ENCODE assay signal across 8 cellular contexts in the genomic region with DNA sequence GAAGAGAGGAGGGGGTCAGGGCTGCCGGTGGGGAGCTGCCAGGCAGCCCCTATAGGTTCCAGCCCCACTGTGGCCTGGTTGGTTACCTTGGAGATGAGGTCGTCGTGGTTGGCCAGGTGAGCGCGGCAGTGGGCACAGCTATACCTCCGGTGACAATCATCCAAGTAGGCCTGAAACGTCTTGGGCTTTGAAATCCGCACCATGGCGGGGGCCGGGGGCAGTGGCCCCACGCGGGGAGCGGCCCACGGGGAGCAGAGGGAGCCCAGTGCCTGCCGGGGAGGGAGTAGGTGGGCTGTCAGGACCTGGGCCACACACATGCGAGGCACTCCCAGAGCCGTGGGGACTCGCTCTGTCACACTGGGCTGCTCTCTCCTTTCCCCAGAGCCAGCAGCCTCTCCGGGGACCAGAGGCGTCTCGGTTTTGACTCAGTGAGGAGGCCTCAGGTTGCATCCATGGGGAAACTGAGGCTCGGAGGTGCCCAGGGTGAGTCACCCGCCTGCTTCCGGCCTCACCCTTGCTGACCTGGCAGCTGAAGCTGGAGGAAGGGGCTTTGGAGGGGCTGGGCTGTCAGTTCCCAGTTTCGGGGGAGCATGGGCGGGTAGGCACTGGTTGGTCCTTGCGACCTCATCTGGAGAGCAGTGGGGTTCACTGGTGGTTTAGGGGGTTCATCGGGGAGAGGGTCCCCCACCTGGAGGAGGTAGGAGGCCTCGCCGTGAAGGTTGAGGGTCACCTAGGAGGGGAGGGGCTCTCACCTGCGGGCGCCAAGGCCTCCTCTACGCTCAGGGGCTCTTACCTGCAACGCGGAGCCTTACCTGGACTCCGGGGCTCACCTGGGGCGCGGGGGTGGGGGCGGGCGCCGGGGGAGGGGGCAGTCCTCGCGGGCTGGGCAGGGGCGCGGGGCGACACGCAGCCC. TPM values are rescaled to one million over a fixed set of nuclear protein-coding genes. Genes with fewer than 3 reads are reported as not detected.
DNase-seq lines count a peak whose midpoint lies in the region; ATAC-seq and TF ChIP-seq lines count a peak whose summit lies in the region.

No MANE protein-coding gene starts in this region.

- intact Hi-C loops in ascending aorta (cut with DNase I): loop anchor here (1.0 to 10.0 kb wide), 2 partner anchors 28 to 279 kb away; a partner anchor contains a TSS
- intact Hi-C loops in left lung (cut with DNase I): no loop called here

- H3K9me3 ChIP-seq in ascending aorta: peaks cover 6% of the 10 kb centered on the region in 2 donors
- H3K9me3 ChIP-seq in left lung: peaks cover 4 to 33% of the 10 kb centered on the region in 2 donors
- peaks cover 9% of the 10 kb centered on the region for H3K9me3 ChIP-seq in thymus (ENCODE audit: control insufficient read depth)

- no peaks in the 10 kb centered on the region for H3K27me3 ChIP-seq in ascending aorta
- H3K27me3 ChIP-seq in left lung: no peaks in the 10 kb centered on the region
- no peaks in the 10 kb centered on the region for H3K27me3 ChIP-seq in thymus (ENCODE audit: control insufficient read depth, insufficient read depth)

- ATAC-seq in left lung: no peak
- ATAC-seq in HG03442 (IDR thresholded peaks at IDR 0.05; ENCODE audit: unreplicated experiment): no peak

- H3K4me1 ChIP-seq in ascending aorta (peaks cover 22 to 27% of the 10 kb centered on the region in 2 donors), left lung (peaks cover 28 to 58% of the 10 kb centered on the region in 2 donors), thymus (ENCODE audit: control insufficient read depth, insufficient read depth, low read length) (peaks cover 29% of the 10 kb centered on the region)

- DNase-seq in activated CD4-positive, alpha-beta T cell treated with anti-CD3 and anti-CD28 coated beads, Interleukin-2, amount 50 U/mL, for 1 hour: peak; percentile 23
- no peak for DNase-seq in activated CD4-positive, alpha-beta T cell treated with anti-CD3 and anti-CD28 coated beads for 48 hours
- DNase-seq in ascending aorta (ENCODE audit: low spot score in 2 of 2): no peak
- DNase-seq in left lung: peak in 1 of 2 donors; percentile 78
- no peak for DNase-seq in kidney tubule cell (ENCODE audit: low spot score)
- DNase-seq in DMS 273 treated with DMSO at 0.1 percent for 48 hours (lab: John Stamatoyannopoulos, UW): no peak

- TF ChIP-seq CTCF in ascending aorta (IDR thresholded peaks at IDR 0.05) (no peak), left lung (IDR thresholded peaks at IDR 0.05) (no peak)

- peak overlapping the region; percentile 88 to 92 for H3K27ac ChIP-seq in ascending aorta
- H3K27ac ChIP-seq in left lung: peak overlapping the region; percentile 90 to 98
- peak overlapping the region; percentile 93 for H3K27ac ChIP-seq in thymus (ENCODE audit: low read depth)

- peaks cover 9 to 11% of the 10 kb centered on the region in 2 donors for H3K36me3 ChIP-seq in ascending aorta
- peaks cover 0 to 14% of the 10 kb centered on the region in 2 donors for H3K36me3 ChIP-seq in left lung
- peaks cover 20% of the 10 kb centered on the region for H3K36me3 ChIP-seq in thymus (ENCODE audit: control insufficient read depth, insufficient read depth)

- H3K4me3 ChIP-seq in ascending aorta: peak overlapping the region; percentile 75 to 97
- H3K4me3 ChIP-seq in left lung: peak overlapping the region; percentile 63 to 73
- peak overlapping the region; percentile 93 for H3K4me3 ChIP-seq in thymus (ENCODE audit: low read length)

- WGBS in thymus: 22% methylated on average over 47 of the region's 47 CpGs

RNA-seq across cellular contexts. Expression of a gene that starts 0.6 kb away (rescaled TPM):
- 98.6 TPM for total RNA-seq in ascending aorta
- 10 to 100 TPM; 57.5 to 79.5 TPM for total RNA-seq in left lung
- 231 TPM for polyA plus RNA-seq in thymus

RNA-seq across cellular contexts. Expression of a gene that starts 3.7 kb away (rescaled TPM):
- total RNA-seq in ascending aorta: 0.75 TPM
- total RNA-seq in left lung: 1 to 10 TPM; 1.6 TPM
- 2.6 TPM for polyA plus RNA-seq in thymus

RNA-seq across cellular contexts. Expression of a gene that starts 17.9 kb away (rescaled TPM):
- total RNA-seq in ascending aorta (0.53 TPM), left lung (1 to 10 TPM; 5.6 to 9.0 TPM)
- 24.2 TPM for polyA plus RNA-seq in thymus

RNA-seq across cellular contexts. Expression of a gene that starts 19.6 kb away (rescaled TPM):
- total RNA-seq in ascending aorta (50.7 TPM), left lung (10 to 100 TPM; 82.5 to 89.8 TPM)
- polyA plus RNA-seq in thymus: 106 TPM

RNA-seq across cellular contexts. Expression of a gene that starts 27.6 kb away (rescaled TPM):
- 115 TPM for total RNA-seq in ascending aorta
- 10 to 100 TPM; 70.1 to 95.1 TPM for total RNA-seq in left lung
- 43.9 TPM for polyA plus RNA-seq in thymus
